ENCODE assay signal across 1 cellular context in genomic region chr22:41922940-41923594, GRCh38.
A peak's percentile ranks its signal among the peaks of the same experiment; 100 is the strongest.
TF ChIP-seq lines count a peak whose summit lies in the region.

No MANE protein-coding gene starts in this region.

TF ChIP-seq in GM12878, 131 proteins besides CTCF, POLR2A, EP300 and RAD21:
- TF ChIP-seq MXI1 (IDR thresholded peaks at IDR 0.05; ENCODE audit: low read depth, low read length) (no peak), ZNF384 (IDR thresholded peaks at IDR 0.05; ENCODE audit: borderline replicate concordance, low read depth, low read length) (no peak), SKIL (IDR thresholded peaks at IDR 0.05; ENCODE audit: low read depth, poor library complexity, severe bottlenecking) (no peak), PBX3 (IDR thresholded peaks at IDR 0.05; ENCODE audit: insufficient replicate concordance, low read depth, low read length) (no peak), NR2F1 (conservative IDR thresholded peaks at IDR 0.05) (peak; percentile 47; the same call in 1 of the 2 replicates), FOS (IDR thresholded peaks at IDR 0.05; ENCODE audit: borderline replicate concordance, extremely low read depth, insufficient read length) (no peak), SIX5 (IDR thresholded peaks at IDR 0.05; ENCODE audit: low read depth, low read length, severe bottlenecking) (no peak), POLR2AphosphoS2 (IDR thresholded peaks at IDR 0.05; ENCODE audit: low read depth, low read length) (0 out of 2 replicates have a peak, but pooled peaks have one; percentile 14), ZBTB33 (IDR thresholded peaks at IDR 0.05) (no peak), PML (IDR thresholded peaks at IDR 0.05; ENCODE audit: low read length) (no peak), CUX1 (IDR thresholded peaks at IDR 0.05; ENCODE audit: insufficient replicate concordance, low read depth, low read length) (no peak), POLR2AphosphoS5 (IDR thresholded peaks at IDR 0.05; ENCODE audit: low read length) (peak; percentile 53), CBFB (IDR thresholded peaks at IDR 0.05; ENCODE audit: low read depth) (no peak), ZBTB11 (CRISPR knock-in tag; IDR thresholded peaks at IDR 0.05) (no peak), TBL1XR1 (IDR thresholded peaks at IDR 0.05; ENCODE audit: low read depth, low read length) (no peak), ZNF687 (IDR thresholded peaks at IDR 0.05) (0 out of 2 replicates have a peak, but pooled peaks have one; percentile 10), FOXM1 (IDR thresholded peaks at IDR 0.05; ENCODE audit: low read depth, low read length) (no peak), BACH1 (IDR thresholded peaks at IDR 0.05; ENCODE audit: borderline replicate concordance) (peak; percentile 28; the same call in 1 of the 2 replicates), TARDBP (IDR thresholded peaks at IDR 0.05; ENCODE audit: borderline replicate concordance) (no peak), IKZF1 (conservative IDR thresholded peaks at IDR 0.05) (peak; percentile 30; the same call in 1 of the 2 replicates), WRNIP1 (IDR thresholded peaks at IDR 0.05; ENCODE audit: borderline replicate concordance, low read depth, low read length) (0 out of 2 replicates have a peak, but pooled peaks have one; percentile 14), BCLAF1 (IDR thresholded peaks at IDR 0.05) (no peak)
